8 cellular contexts compared by ENCODE assay signal in the genomic region with DNA sequence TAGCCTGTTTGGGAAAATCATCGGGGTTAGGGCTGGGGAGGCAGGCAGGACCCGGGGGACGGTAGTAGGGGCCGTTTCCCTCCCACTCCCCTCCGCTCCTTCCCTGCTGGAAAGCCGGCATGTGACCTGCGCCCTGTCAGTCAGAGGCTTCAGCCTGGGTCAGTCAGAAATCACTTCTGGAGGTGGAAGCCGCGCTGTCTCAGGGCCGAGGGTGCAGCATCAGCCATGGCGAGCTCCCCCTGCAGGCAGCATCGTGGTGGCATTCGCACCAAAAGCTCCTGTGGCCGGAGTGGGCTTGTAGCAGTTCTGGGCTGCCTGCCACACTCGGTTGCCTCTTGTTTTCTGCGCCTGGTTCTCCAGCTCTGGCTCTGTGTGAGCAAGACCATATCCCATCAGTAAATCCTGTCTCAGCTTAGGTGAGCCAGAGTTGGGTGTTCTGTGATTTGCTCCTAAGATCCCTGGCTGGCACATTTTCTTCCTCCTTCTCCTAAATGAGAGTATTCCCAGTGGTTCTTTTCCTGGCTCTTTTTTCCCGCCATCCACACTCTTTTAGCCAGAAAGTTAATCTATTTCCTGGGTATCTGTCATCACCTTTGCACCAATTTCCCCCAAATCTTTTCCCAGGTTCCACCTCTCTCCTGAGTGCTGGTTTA. TPM values are rescaled to one million over a fixed set of nuclear protein-coding genes. Genes with fewer than 3 reads are reported as not detected.
DNase-seq lines count a peak whose midpoint lies in the region; ATAC-seq and TF ChIP-seq lines count a peak whose summit lies in the region.

No MANE protein-coding gene starts in this region.

- H3K27me3 ChIP-seq in colonic mucosa (no peaks in the 10 kb centered on the region), lung (ENCODE audit: control insufficient read depth, insufficient read depth) (no peaks in the 10 kb centered on the region)

- H3K4me3 ChIP-seq in GM12864 (ENCODE audit: low read depth, low read length) (peak overlapping the region; percentile 4; the same call in 1 of the 2 replicates), colonic mucosa (no peak overlapping the region), lung (no peak overlapping the region)

- H3K36me3 ChIP-seq in colonic mucosa (no peaks in the 10 kb centered on the region), lung (ENCODE audit: control insufficient read depth in 2 of 2, insufficient read depth in 2 of 2, low read length in 2 of 2) (no peaks in the 10 kb centered on the region)

- TF ChIP-seq CTCF in GM12864 (IDR thresholded peaks at IDR 0.05; ENCODE audit: low read depth, low read length, missing control alignments) (peak; percentile 99), colonic mucosa (IDR thresholded peaks at IDR 0.05) (peak; percentile 78), lung (IDR thresholded peaks at IDR 0.05; ENCODE audit: control extremely low read depth, extremely low read depth) (peak; percentile 68)

- H3K4me1 ChIP-seq in colonic mucosa (no peaks in the 10 kb centered on the region), lung (ENCODE audit: control insufficient read depth in 2 of 2, insufficient read depth in 2 of 2, low read length in 2 of 2) (no peaks in the 10 kb centered on the region)

- no peaks in the 10 kb centered on the region for H3K9me3 ChIP-seq in colonic mucosa
- no peaks in the 10 kb centered on the region for H3K9me3 ChIP-seq in lung (ENCODE audit: control insufficient read depth in 2 of 2, insufficient read depth in 1 of 2, low read length in 1 of 2)

- no peak overlapping the region for H3K9ac ChIP-seq in colonic mucosa (ENCODE audit: low read depth in 2 of 2, low read length in 2 of 2)

- peak; percentile 83 for ATAC-seq in lung (ENCODE audit: insufficient read depth, low FRiP score)

- DNase-seq in GM12864 (ENCODE audit: low read depth) (peak; percentile 57), GOT3 (lab: John Stamatoyannopoulos, UW) (peak; percentile 8), Kasumi-1 (lab: John Stamatoyannopoulos, UW) (peak; percentile 80 to 84), colonic mucosa (peak; percentile 84), lung (ENCODE audit: low spot score) (peak; percentile 76), NCI-H1105 (lab: John Stamatoyannopoulos, UW) (no peak)
- peak; percentile 60 for DNase-seq in activated CD4-positive, alpha-beta T cell treated with anti-CD3 and anti-CD28 coated beads for 1 hour
- DNase-seq in stimulated activated CD8-positive, alpha-beta memory T cell treated with anti-CD3 and anti-CD28 coated beads, Interleukin-4, amount 100 ng/mL, for 1 hour (ENCODE audit: low read depth in 2 of 2, low spot score in 1 of 2), result peak; percentile 25 to 53

- H3K27ac ChIP-seq in colonic mucosa (no peak overlapping the region), lung (ENCODE audit: low read depth in 1 of 2, low read length in 1 of 2) (no peak overlapping the region)

- intact Hi-C loops in colonic mucosa (cut with DNase I), result loop anchor here (10.0 kb wide), 1 partner anchor 107 kb away; no protein-coding TSS in a partner anchor

- WGBS in lung, 2 donors, result 20 to 25% methylated on average over 17 of the region's 17 CpGs

RNA-seq across cellular contexts. Expression of a gene that starts 17.3 kb away (rescaled TPM):
- 10 to 100 TPM; 27.6 to 35.5 TPM for total RNA-seq in colonic mucosa
- total RNA-seq in lung, result 10 to 100 TPM; 17.0 to 18.2 TPM
- polyA plus RNA-seq in lung, result 10 to 100 TPM in 1 of 2 donors, 1 to 10 TPM in 1; 2.0 to 10.8 TPM
